In the genomic region with DNA sequence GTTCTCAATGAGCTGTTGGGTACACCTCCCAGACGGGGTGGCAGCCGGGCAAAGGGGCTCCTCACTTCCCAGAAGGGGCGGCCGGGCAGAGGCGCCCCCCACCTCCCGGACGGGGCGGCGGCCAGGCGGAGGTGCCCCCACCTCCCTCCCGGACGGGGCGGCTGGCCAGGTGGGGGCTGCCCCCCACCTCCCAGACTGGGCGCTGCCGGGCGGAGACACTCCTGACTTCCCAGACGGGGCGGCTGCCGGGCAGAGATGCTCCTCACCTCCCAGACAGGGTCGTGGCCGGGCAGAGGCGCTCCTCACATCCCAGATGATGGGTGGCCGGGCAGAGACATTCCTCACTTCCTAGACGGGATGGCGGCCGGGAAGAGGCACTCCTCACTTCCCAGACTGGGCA, we compare ENCODE assay signal across 13 cellular contexts. TPM values are rescaled to one million over a fixed set of nuclear protein-coding genes. Genes with fewer than 3 reads are reported as not detected.
"Had no signal": no experiment of that assay in that cellular context is flagged by ENCODE, and none has a peak within 500 bp of the region (broad histone marks: within the 10 kb centered on the region; RNA-seq: fewer than 3 reads in every experiment).

No MANE protein-coding gene starts in this region.

RNA-seq across cellular contexts. Expression of a gene that starts 29.6 kb away (rescaled TPM):
- total RNA-seq: activated B cell treated with CpG ODN at 0.5 μM for 24 hours; activated CD4-positive, alpha-beta memory T cell treated with anti-CD3 and anti-CD28 coated beads for 36 hours; activated CD4-positive, alpha-beta memory T cell treated with anti-CD3 and anti-CD28 coated beads, Interleukin-2, amount 10 ng/mL, durations not matched to agents 7 days and 5 days; activated CD4-positive, alpha-beta T cell treated with anti-CD3 and anti-CD28 coated beads for 36 hours; activated CD4-positive, alpha-beta T cell treated with anti-CD3 and anti-CD28 coated beads, Interleukin-2, amount 10 ng/mL, durations not matched to agents 24 days and 14 days; activated CD4-positive, alpha-beta T cell treated with anti-CD3 and anti-CD28 coated beads, Interleukin-2, amount 10 ng/mL, durations not matched to agents 7 days and 5 days; activated CD8-positive, alpha-beta memory T cell treated with anti-CD3 and anti-CD28 coated beads for 36 hours; activated CD8-positive, alpha-beta memory T cell treated with anti-CD3 and anti-CD28 coated beads, Interleukin-2, amount 10 ng/mL, durations not matched to agents 7 days and 5 days; activated CD8-positive, alpha-beta T cell treated with anti-CD3 and anti-CD28 coated beads for 36 hours; activated CD8-positive, alpha-beta T cell treated with anti-CD3 and anti-CD28 coated beads, Interleukin-2, amount 10 ng/mL, durations not matched to agents 7 days and 5 days; T-helper 1 cell treated with Interleukin-12 subunit alpha and Interleukin-12 subunit beta and Interleukin-4 antibody, amounts not matched to agents 30 ng/mL and 1 ng/mL, for 36 hours; T-helper 17 cell; T-helper 2 cell treated with Interferon-gamma antibody and Interleukin-4, amounts not matched to agents 100 ng/mL and 5 ng/mL, for 36 hours had no signal
